ENCODE assay signal across 9 cellular contexts in genomic region chr10:119333146-119333792, GRCh38.
A peak's percentile ranks its signal among the peaks of the same experiment; 100 is the strongest.
DNase-seq lines count a peak whose midpoint lies in the region; ATAC-seq and TF ChIP-seq lines count a peak whose summit lies in the region.
"Had no signal": no experiment of that assay in that cellular context is flagged by ENCODE, and none has a peak within 500 bp of the region (broad histone marks: within the 10 kb centered on the region; RNA-seq: fewer than 3 reads in every experiment).

No MANE protein-coding gene starts in this region.

- DNase-seq in NCI-H1694 treated with DMSO at 0.1 percent for 48 hours (lab: John Stamatoyannopoulos, UW) (peak; percentile 29), foreskin fibroblast (peak; percentile 41 to 67), HuH-7.5 (ENCODE audit: low spot score) (no peak), inferior parietal cortex (ENCODE audit: extremely low spot score) (no peak)
- peak; percentile 82 for DNase-seq in activated CD8-positive, alpha-beta T cell treated with anti-CD3 and anti-CD28 coated beads for 36 hours
- DNase-seq in stimulated activated CD8-positive, alpha-beta memory T cell treated with anti-CD3 and anti-CD28 coated beads, Interleukin-15, amount 100 ng/mL, for 48 hours (ENCODE audit: low read depth in 2 of 2): peak; percentile 40 to 61

- H3K4me3 ChIP-seq in foreskin fibroblast (ENCODE audit: low read depth in 1 of 2, low read length in 2 of 2): no peak overlapping the region
- H3K4me3 ChIP-seq: SK-N-MC had no signal

- H3K4me1 Mint-ChIP-seq in activated CD8-positive, alpha-beta T cell treated with anti-CD3 and anti-CD28 coated beads for 36 hours (ENCODE audit: low read depth): peaks cover 11% of the 10 kb centered on the region

- CTCF ChIA-PET in activated CD8-positive, alpha-beta T cell treated with anti-CD3 and anti-CD28 coated beads for 36 hours (lab: Charles Lee): interaction anchor here (0.6 to 1.6 kb wide), 4 partner anchors 23 to 127 kb away, joined by 3 to 5 read pairs (median 4); partner anchors contain the start of gene GRK5

- H3K4me3 Mint-ChIP-seq in activated CD8-positive, alpha-beta T cell treated with anti-CD3 and anti-CD28 coated beads for 36 hours: no peak overlapping the region
- H3K4me3 Mint-ChIP-seq: naive thymus-derived CD8-positive, alpha-beta T cell had no signal

- no peak for TF ChIP-seq CTCF in activated CD8-positive, alpha-beta T cell treated with anti-CD3 and anti-CD28 coated beads for 36 hours (IDR thresholded peaks at IDR 0.05)
- no peak for TF ChIP-seq CTCF in foreskin fibroblast (IDR thresholded peaks at IDR 0.05; ENCODE audit: low read depth, low read length)

- POLR2A ChIA-PET in activated CD8-positive, alpha-beta T cell treated with anti-CD3 and anti-CD28 coated beads for 36 hours (lab: Charles Lee): interaction anchor here (0.6 to 1.0 kb wide), 3 partner anchors 17 to 127 kb away, joined by 3 read pairs; no protein-coding TSS in a partner anchor

- no peaks in the 10 kb centered on the region for H3K27me3 Mint-ChIP-seq in activated CD8-positive, alpha-beta T cell treated with anti-CD3 and anti-CD28 coated beads for 36 hours
- H3K27me3 Mint-ChIP-seq: naive thymus-derived CD8-positive, alpha-beta T cell had no signal

- ATAC-seq in activated CD8-positive, alpha-beta T cell treated with anti-CD3 and anti-CD28 coated beads for 36 hours: peak; percentile 99
- ATAC-seq in HG02852 (IDR thresholded peaks at IDR 0.05; ENCODE audit: unreplicated experiment): no peak
- ATAC-seq: naive thymus-derived CD8-positive, alpha-beta T cell had no signal

- intact Hi-C loops in activated CD8-positive, alpha-beta T cell treated with anti-CD3 and anti-CD28 coated beads for 36 hours (cut with micrococcal nuclease): no loop called here

- H3K9me3 Mint-ChIP-seq in activated CD8-positive, alpha-beta T cell treated with anti-CD3 and anti-CD28 coated beads for 36 hours: no peaks in the 10 kb centered on the region
- H3K9me3 Mint-ChIP-seq: naive thymus-derived CD8-positive, alpha-beta T cell had no signal

- peaks cover 3% of the 10 kb centered on the region for H3K36me3 Mint-ChIP-seq in activated CD8-positive, alpha-beta T cell treated with anti-CD3 and anti-CD28 coated beads for 36 hours (ENCODE audit: low read depth)

- H3K27ac Mint-ChIP-seq in activated CD8-positive, alpha-beta T cell treated with anti-CD3 and anti-CD28 coated beads for 36 hours: no peak overlapping the region

Comparison
In these comparisons a context has a peak if more than half of its experiments do, and no peak if none do; other contexts are left out.
1. DNase-seq: peak in NCI-H1694 treated with DMSO at 0.1 percent for 48 hours (single experiment), activated CD8-positive, alpha-beta T cell treated with anti-CD3 and anti-CD28 coated beads for 36 hours (single experiment), foreskin fibroblast (2 of 2) and stimulated activated CD8-positive, alpha-beta memory T cell treated with anti-CD3 and anti-CD28 coated beads, Interleukin-15, amount 100 ng/mL, for 48 hours (2 of 2); none in HuH-7.5 (single experiment) and inferior parietal cortex (single experiment).